ENCODE assay signal across 8 cellular contexts in genomic region chr2:191625016-191625415, GRCh38. TPM values are rescaled to one million over a fixed set of nuclear protein-coding genes. Genes with fewer than 3 reads are reported as not detected.
DNase-seq lines count a peak whose midpoint lies in the region; ATAC-seq and TF ChIP-seq lines count a peak whose summit lies in the region.

No MANE protein-coding gene starts in this region.

- DNase-seq in SK-N-SH (peak; percentile 10), mesenchymal stem cell (no peak), COR-L47 (lab: John Stamatoyannopoulos, UW) (no peak), gastrocnemius medialis (no peak)
- DNase-seq in Jurkat, Clone E6-1 (ENCODE audit: low read depth, low spot score) = peak; percentile 44
- peak; percentile 82 for DNase-seq in activated CD4-positive, alpha-beta T cell treated with anti-CD3 and anti-CD28 coated beads, Interleukin-2, amount 10 ng/mL, durations not matched to agents 24 days and 14 days

- no peak overlapping the region for H2BK5ac ChIP-seq in mesenchymal stem cell (ENCODE audit: low read depth, low read length, poor library complexity, severe bottlenecking)

- no peaks in the 10 kb centered on the region for H4K20me1 ChIP-seq in SK-N-SH (ENCODE audit: insufficient read depth)

- intact Hi-C loops in activated CD4-positive, alpha-beta T cell treated with anti-CD3 and anti-CD28 coated beads, Interleukin-2, amount 10 ng/mL, durations not matched to agents 24 days and 14 days (cut with micrococcal nuclease) = no loop called here
- intact Hi-C loops in gastrocnemius medialis (cut with DNase I; ENCODE audit: low total_unique reads) = no loop called here

- H3K23ac ChIP-seq in mesenchymal stem cell (ENCODE audit: low read length in 2 of 2) = no peak overlapping the region

- H3K4ac ChIP-seq in mesenchymal stem cell (ENCODE audit: low read depth in 1 of 2, low read length in 2 of 2) = no peak overlapping the region

- H3F3A ChIP-seq in SK-N-SH (replicated peaks; ENCODE audit: insufficient read depth) = no peaks in the 10 kb centered on the region

- no peak overlapping the region for H4K8ac ChIP-seq in mesenchymal stem cell (ENCODE audit: low read length)

- TF ChIP-seq CTCF in SK-N-SH (IDR thresholded peaks at IDR 0.05) (no peak), gastroesophageal sphincter (IDR thresholded peaks at IDR 0.05) (no peak), gastrocnemius medialis (IDR thresholded peaks at IDR 0.05 in 4 of 5, conservative IDR thresholded peaks at IDR 0.05 in 1 of 5) (no peak)

- H3K4me2 ChIP-seq in SK-N-SH (no peak overlapping the region), mesenchymal stem cell (ENCODE audit: low read length, poor library complexity, severe bottlenecking) (no peak overlapping the region)

- H4K91ac ChIP-seq in mesenchymal stem cell (ENCODE audit: low read length) = no peak overlapping the region

- H3K27me3 ChIP-seq in SK-N-SH (ENCODE audit: insufficient read depth) = no peaks in the 10 kb centered on the region
- H3K27me3 ChIP-seq in mesenchymal stem cell (ENCODE audit: control insufficient read depth in 1 of 2, insufficient read depth in 1 of 2, low read length in 2 of 2) = no peaks in the 10 kb centered on the region
- H3K27me3 ChIP-seq in gastroesophageal sphincter = no peaks in the 10 kb centered on the region
- no peaks in the 10 kb centered on the region for H3K27me3 ChIP-seq in gastrocnemius medialis

- TF ChIP-seq POLR2A in gastroesophageal sphincter (IDR thresholded peaks at IDR 0.05) (no peak), gastrocnemius medialis (IDR thresholded peaks at IDR 0.05) (no peak)

- no peaks in the 10 kb centered on the region for H3K9me3 ChIP-seq in SK-N-SH
- no peaks in the 10 kb centered on the region for H3K9me3 ChIP-seq in mesenchymal stem cell (ENCODE audit: control insufficient read depth, low read length)
- no peaks in the 10 kb centered on the region for H3K9me3 ChIP-seq in gastroesophageal sphincter
- H3K9me3 ChIP-seq in gastrocnemius medialis = no peaks in the 10 kb centered on the region

- no peaks in the 10 kb centered on the region for H3K36me3 ChIP-seq in SK-N-SH (replicated peaks in 1 of 2; ENCODE audit: control insufficient read depth in 1 of 2, insufficient read depth in 2 of 2, low read length in 1 of 2)
- no peaks in the 10 kb centered on the region for H3K36me3 ChIP-seq in mesenchymal stem cell (ENCODE audit: control insufficient read depth in 1 of 2, insufficient read depth in 2 of 2, low read depth in 1 of 2, low read length in 2 of 2)
- H3K36me3 ChIP-seq in gastroesophageal sphincter = no peaks in the 10 kb centered on the region
- H3K36me3 ChIP-seq in gastrocnemius medialis = no peaks in the 10 kb centered on the region

- no peak overlapping the region for H2BK120ac ChIP-seq in mesenchymal stem cell (ENCODE audit: low read depth, low read length)

- no peak overlapping the region for H2BK15ac ChIP-seq in mesenchymal stem cell (ENCODE audit: low read depth, poor library complexity, severe bottlenecking)

- H3K79me1 ChIP-seq in mesenchymal stem cell (replicated peaks; ENCODE audit: low read length, poor library complexity, severe bottlenecking) = no peaks in the 10 kb centered on the region

- H2AK5ac ChIP-seq in mesenchymal stem cell (ENCODE audit: low read length, severe bottlenecking) = peak overlapping the region; percentile 90

- no peak overlapping the region for H2AFZ ChIP-seq in SK-N-SH (ENCODE audit: low read depth)
- H2AFZ ChIP-seq in mesenchymal stem cell (ENCODE audit: low read depth, low read length) = peak overlapping the region; percentile 34

- TF ChIP-seq EP300 in SK-N-SH (IDR thresholded peaks at IDR 0.05; ENCODE audit: borderline replicate concordance in 1 of 2, low read depth in 1 of 2, low read length in 1 of 2) (no peak), gastroesophageal sphincter (IDR thresholded peaks at IDR 0.05) (no peak)

- in situ Hi-C loops in gastrocnemius medialis (cut with MboI; ENCODE audit: low sequenced_read_pairs in 4 of 4) = no loop called here

- peak overlapping the region; percentile 29 for H3K4me3 Mint-ChIP-seq in activated CD4-positive, alpha-beta T cell treated with anti-CD3 and anti-CD28 coated beads, Interleukin-2, amount 10 ng/mL, durations not matched to agents 24 days and 14 days

- H3K27ac ChIP-seq in SK-N-SH (ENCODE audit: low read depth in 2 of 2, low read length in 1 of 2) (no peak overlapping the region), mesenchymal stem cell (ENCODE audit: low read length, poor library complexity, severe bottlenecking) (no peak overlapping the region), gastroesophageal sphincter (no peak overlapping the region), gastrocnemius medialis (no peak overlapping the region)

- POLR2A ChIA-PET in SK-N-SH (lab: Yijun Ruan, JAX) = no interaction called here

- H3K79me2 ChIP-seq in SK-N-SH (ENCODE audit: insufficient read depth) = no peaks in the 10 kb centered on the region

- H3K27me3 Mint-ChIP-seq in activated CD4-positive, alpha-beta T cell treated with anti-CD3 and anti-CD28 coated beads, Interleukin-2, amount 10 ng/mL, durations not matched to agents 24 days and 14 days = no peaks in the 10 kb centered on the region

- H3K4me1 Mint-ChIP-seq in activated CD4-positive, alpha-beta T cell treated with anti-CD3 and anti-CD28 coated beads, Interleukin-2, amount 10 ng/mL, durations not matched to agents 24 days and 14 days = peaks cover 43% of the 10 kb centered on the region

- H3K18ac ChIP-seq in mesenchymal stem cell (ENCODE audit: low read depth in 1 of 2, low read length in 2 of 2) = no peak overlapping the region

- no peaks in the 10 kb centered on the region for H3K9me2 ChIP-seq in SK-N-SH

- H3K4me1 ChIP-seq in SK-N-SH (ENCODE audit: control insufficient read depth in 1 of 2, insufficient read depth in 2 of 2, low read depth in 1 of 2, low read length in 1 of 2) (peaks cover 3 to 12% of the 10 kb centered on the region in 2 experiments; a peak in 2 of 4 replicates), mesenchymal stem cell (ENCODE audit: control insufficient read depth, insufficient read depth, low read depth, low read length) (peaks cover 6% of the 10 kb centered on the region), gastroesophageal sphincter (no peaks in the 10 kb centered on the region), gastrocnemius medialis (no peaks in the 10 kb centered on the region)

- H3K14ac ChIP-seq in mesenchymal stem cell (ENCODE audit: low read length in 2 of 2) = no peak overlapping the region

- peaks cover 10% of the 10 kb centered on the region for H3K36me3 Mint-ChIP-seq in activated CD4-positive, alpha-beta T cell treated with anti-CD3 and anti-CD28 coated beads, Interleukin-2, amount 10 ng/mL, durations not matched to agents 24 days and 14 days (ENCODE audit: low read depth)

- peaks cover 20% of the 10 kb centered on the region for H3K9me3 Mint-ChIP-seq in activated CD4-positive, alpha-beta T cell treated with anti-CD3 and anti-CD28 coated beads, Interleukin-2, amount 10 ng/mL, durations not matched to agents 24 days and 14 days

- WGBS in SK-N-SH (ENCODE audit: low lambda C conversion rate) = 67% methylated on average over 3 of the region's 3 CpGs
- WGBS in mesenchymal stem cell = 57% methylated on average over 3 of the region's 3 CpGs
- WGBS in gastroesophageal sphincter (ENCODE audit: low coverage in 1 of 2), 2 donors = 54 to 66% methylated on average over 3 of the region's 3 CpGs

- CTCF ChIA-PET in SK-N-SH (lab: Yijun Ruan, JAX) = no interaction called here

- H3K9ac ChIP-seq in SK-N-SH (no peak overlapping the region), mesenchymal stem cell (ENCODE audit: low read length) (no peak overlapping the region)

- peak overlapping the region; percentile 29 for H3K27ac Mint-ChIP-seq in activated CD4-positive, alpha-beta T cell treated with anti-CD3 and anti-CD28 coated beads, Interleukin-2, amount 10 ng/mL, durations not matched to agents 24 days and 14 days

- no peak overlapping the region for H2BK12ac ChIP-seq in mesenchymal stem cell (ENCODE audit: low read length in 2 of 2)

- no peak for ATAC-seq in SK-N-SH treated with all-trans-retinoic acid at 6 μM for 48 hours
- no peak for ATAC-seq in gastroesophageal sphincter
- no peak for ATAC-seq in gastrocnemius medialis

- H3K4me3 ChIP-seq in SK-N-SH (ENCODE audit: low read depth in 2 of 2, low read length in 1 of 2) = no peak overlapping the region
- no peak overlapping the region for H3K4me3 ChIP-seq in Jurkat, Clone E6-1 (ENCODE audit: low read length)
- H3K4me3 ChIP-seq in mesenchymal stem cell (ENCODE audit: insufficient read depth in 1 of 2, low read depth in 1 of 2, low read length in 2 of 2) = no peak overlapping the region
- no peak overlapping the region for H3K4me3 ChIP-seq in gastroesophageal sphincter
- no peak overlapping the region for H3K4me3 ChIP-seq in gastrocnemius medialis

- TF ChIP-seq RAD21 in SK-N-SH (IDR thresholded peaks at IDR 0.05; ENCODE audit: low read length) = no peak

TF ChIP-seq in SK-N-SH, 30 proteins besides CTCF, POLR2A, EP300 and RAD21:
- TF ChIP-seq GATA2 (CRISPR knock-in tag; IDR thresholded peaks at IDR 0.05) = no peak
- no peak for TF ChIP-seq SIN3A (IDR thresholded peaks at IDR 0.05; ENCODE audit: borderline replicate concordance, low read depth, low read length)
- no peak for TF ChIP-seq NRF1 (IDR thresholded peaks at IDR 0.05; ENCODE audit: low read depth, low read length)
- no peak for TF ChIP-seq TCF12 (IDR thresholded peaks at IDR 0.05)
- TF ChIP-seq JUND (IDR thresholded peaks at IDR 0.05) = no peak

TF ChIP-seq in SK-N-SH treated with all-trans-retinoic acid at 6 μM for 48 hours, 23 proteins besides CTCF, POLR2A, EP300 and RAD21 (continues in another document):
- no peak for TF ChIP-seq ISL1 (CRISPR knock-in tag; IDR thresholded peaks at IDR 0.05)
- no peak for TF ChIP-seq ZFP3 (CRISPR knock-in tag; IDR thresholded peaks at IDR 0.05)
- TF ChIP-seq SNAI2 (CRISPR knock-in tag; IDR thresholded peaks at IDR 0.05) = no peak
- TF ChIP-seq ESRRG (CRISPR knock-in tag; IDR thresholded peaks at IDR 0.05) = no peak
- no peak for TF ChIP-seq ZNF8 (CRISPR knock-in tag; IDR thresholded peaks at IDR 0.05)
- no peak for TF ChIP-seq CSDC2 (CRISPR knock-in tag; IDR thresholded peaks at IDR 0.05)
- no peak for TF ChIP-seq ZC3H10 (CRISPR knock-in tag; IDR thresholded peaks at IDR 0.05)
- TF ChIP-seq ZFP30 (CRISPR knock-in tag; IDR thresholded peaks at IDR 0.05) = no peak
- TF ChIP-seq OSR1 (CRISPR knock-in tag; IDR thresholded peaks at IDR 0.05) = no peak

RNA-seq across cellular contexts. Expression of gene NABP1, which starts 52.9 kb away (rescaled TPM):
- 19.1 and 35.7 TPM in 2 replicates for polyA plus RNA-seq in SK-N-SH (2012; rRNA removed)
- polyA plus RNA-seq in SK-N-SH (2012; cell fraction: cytosol; rRNA removed) = 10.4 and 13.5 TPM in 2 replicates
- polyA plus RNA-seq in SK-N-SH (2012; cell fraction: nucleus; rRNA removed) = 65.9 and 172 TPM in 2 replicates
- polyA plus RNA-seq in Jurkat, Clone E6-1 (2012; ENCODE audit: insufficient read depth, insufficient read length) = 11.1 TPM
- total RNA-seq in activated CD4-positive, alpha-beta T cell treated with anti-CD3 and anti-CD28 coated beads, Interleukin-2, amount 10 ng/mL, durations not matched to agents 24 days and 14 days = 50.7 and 53.1 TPM in 2 replicates
- polyA plus RNA-seq in mesenchymal stem cell (2013, experiment 1 of 2) = 21.4 TPM
- polyA plus RNA-seq in mesenchymal stem cell (2013, experiment 2 of 2) = 22.3 TPM
- 10 to 100 TPM in 2 of 4 donors, 1 to 10 TPM in 2; 2.8 to 30.7 (median 7.9) TPM for total RNA-seq in gastroesophageal sphincter
- 1 to 10 TPM in 3 of 4 donors, under 1 TPM in 1; 0.63 to 5.5 (median 4.0) TPM for total RNA-seq in gastrocnemius medialis

Comparison
In these comparisons a context has a peak if more than half of its experiments do, and no peak if none do; other contexts are left out.
1. DNase-seq: peak in SK-N-SH (single experiment), Jurkat, Clone E6-1 (single experiment) and activated CD4-positive, alpha-beta T cell treated with anti-CD3 and anti-CD28 coated beads, Interleukin-2, amount 10 ng/mL, durations not matched to agents 24 days and 14 days (single experiment); none in mesenchymal stem cell (single experiment), COR-L47 (single experiment) and gastrocnemius medialis (0 of 2).